Comparison of ENCODE assay signal across 18 cellular contexts in genomic region chr21:41319273-41319672, GRCh38. TPM values are rescaled to one million over a fixed set of nuclear protein-coding genes. Genes with fewer than 3 reads are reported as not detected.
A peak's percentile ranks its signal among the peaks of the same experiment; 100 is the strongest.
DNase-seq lines count a peak whose midpoint lies in the region; ATAC-seq and TF ChIP-seq lines count a peak whose summit lies in the region.
"Had no signal": no experiment of that assay in that cellular context is flagged by ENCODE, and none has a peak within 500 bp of the region (broad histone marks: within the 10 kb centered on the region; RNA-seq: fewer than 3 reads in every experiment).

No MANE protein-coding gene starts in this region.

- no CpG with 5 or more reads among the region's 7 CpGs for WGBS in neuronal stem cell (ENCODE audit: extremely low coverage in 2 of 2, insufficient read length in 2 of 2, insufficient replicate concordance in 1 of 2), 2 donors
- 74 to 85% (median 80%) methylated on average over 6 to 7 of the region's 7 CpGs for WGBS in adrenal gland, 4 donors

- H3K4ac ChIP-seq in neuronal stem cell (ENCODE audit: low read length), result no peak overlapping the region

- intact Hi-C loops in colonic mucosa (cut with DNase I) (no loop called here), adrenal gland (cut with DNase I) (no loop called here)

- no peak for TF ChIP-seq POLR2A in adrenal gland (IDR thresholded peaks at IDR 0.05)

- H3K4me1 ChIP-seq in colonic mucosa (no peaks in the 10 kb centered on the region), neuronal stem cell (ENCODE audit: control insufficient read depth in 2 of 2, insufficient read depth in 1 of 2, low read depth in 1 of 2, low read length in 2 of 2) (peaks cover 0 to 5% of the 10 kb centered on the region in 2 donors), adrenal gland (replicated peaks in 1 of 2) (no peaks in the 10 kb centered on the region)

- no peak overlapping the region for H3K9ac ChIP-seq in colonic mucosa (ENCODE audit: low read depth in 2 of 2, low read length in 2 of 2)
- no peak overlapping the region for H3K9ac ChIP-seq in neuronal stem cell (ENCODE audit: low read depth, low read length, poor library complexity)
- H3K9ac ChIP-seq: BLaER1 treated with 17β-estradiol and CSF1 and Interleukin-3, amounts not matched to agents 10 nM and 100 nM had no signal

- no peak overlapping the region for H2BK5ac ChIP-seq in neuronal stem cell (ENCODE audit: low read length)

- H3K27ac ChIP-seq in colonic mucosa, result no peak overlapping the region
- no peak overlapping the region for H3K27ac ChIP-seq in neuronal stem cell (replicated peaks; ENCODE audit: low read length)
- no peak overlapping the region for H3K27ac ChIP-seq in adrenal gland
- H3K27ac ChIP-seq: BLaER1 treated with 17β-estradiol and CSF1 and Interleukin-3, amounts not matched to agents 10 nM and 100 nM had no signal

- H3K79me1 ChIP-seq in neuronal stem cell (ENCODE audit: low read depth, low read length), result no peaks in the 10 kb centered on the region

- H3K23ac ChIP-seq in neuronal stem cell (ENCODE audit: low read depth, low read length, poor library complexity), result no peak overlapping the region

- no peak overlapping the region for H3K14ac ChIP-seq in neuronal stem cell (ENCODE audit: low read length)

- no peak overlapping the region for H2AK5ac ChIP-seq in neuronal stem cell (ENCODE audit: low read depth, low read length)

- H2BK12ac ChIP-seq in neuronal stem cell (ENCODE audit: low read length), result no peak overlapping the region

- H3K4me3 ChIP-seq in colonic mucosa (no peak overlapping the region), neuronal stem cell (ENCODE audit: low read length in 2 of 2) (no peak overlapping the region), adrenal gland (no peak overlapping the region)
- H3K4me3 ChIP-seq: BLaER1 treated with 17β-estradiol and CSF1 and Interleukin-3, amounts not matched to agents 10 nM and 100 nM had no signal

- ATAC-seq in HG03378 (IDR thresholded peaks at IDR 0.05; ENCODE audit: unreplicated experiment) (no peak), GM18498 (IDR thresholded peaks at IDR 0.05; ENCODE audit: unreplicated experiment) (no peak)

- no peaks in the 10 kb centered on the region for H3K36me3 ChIP-seq in colonic mucosa
- no peaks in the 10 kb centered on the region for H3K36me3 ChIP-seq in neuronal stem cell (replicated peaks in 1 of 2; ENCODE audit: control insufficient read depth in 2 of 2, insufficient read depth in 2 of 2, low read length in 2 of 2)
- H3K36me3 ChIP-seq in adrenal gland (replicated peaks in 1 of 2), result no peaks in the 10 kb centered on the region
- H3K36me3 ChIP-seq: BLaER1 treated with 17β-estradiol and CSF1 and Interleukin-3, amounts not matched to agents 10 nM and 100 nM had no signal

- H4K91ac ChIP-seq in neuronal stem cell (ENCODE audit: low read depth, low read length, poor library complexity), result no peak overlapping the region

- no peak for TF ChIP-seq CTCF in colonic mucosa (IDR thresholded peaks at IDR 0.05)
- TF ChIP-seq CTCF in adrenal gland (IDR thresholded peaks at IDR 0.05), result no peak

- H3K4me2 ChIP-seq in neuronal stem cell (ENCODE audit: insufficient read depth, low read length, poor library complexity, severe bottlenecking), result no peak overlapping the region

- no peak overlapping the region for H4K8ac ChIP-seq in neuronal stem cell (ENCODE audit: low read depth, low read length)

- no peaks in the 10 kb centered on the region for H3K9me3 ChIP-seq in colonic mucosa
- no peaks in the 10 kb centered on the region for H3K9me3 ChIP-seq in neuronal stem cell (replicated peaks in 1 of 2; ENCODE audit: control insufficient read depth in 2 of 2, insufficient read depth in 1 of 2, low read depth in 1 of 2, low read length in 2 of 2)
- H3K9me3 ChIP-seq in adrenal gland (replicated peaks in 1 of 3), result no peaks in the 10 kb centered on the region

- H3K18ac ChIP-seq in neuronal stem cell (ENCODE audit: low read length), result peak overlapping the region; percentile 52

- DNase-seq in A172 (ENCODE audit: low spot score) (peak; percentile 13), M059J (ENCODE audit: low read depth) (peak; percentile 24), colonic mucosa (peak; percentile 25), neuronal stem cell (ENCODE audit: low spot score) (no peak), HCEC 1CT (no peak), adrenal gland (no peak)
- DNase-seq: 8988T; ACHN; Calu3; CD4-positive, CD25-positive, alpha-beta regulatory T cell; DMS 273 treated with DMSO at 0.1 percent for 48 hours; GOT3; H9 had no signal

- peaks cover 24% of the 10 kb centered on the region for H3K27me3 ChIP-seq in colonic mucosa
- peaks cover 2 to 42% (median 23%) of the 10 kb centered on the region in 3 experiments for H3K27me3 ChIP-seq in neuronal stem cell (ENCODE audit: control insufficient read depth in 3 of 3, insufficient read depth in 3 of 3, low read depth in 1 of 3, low read length in 3 of 3)
- peaks cover 17% of the 10 kb centered on the region for H3K27me3 ChIP-seq in adrenal gland

- no peak overlapping the region for H2AFZ ChIP-seq in neuronal stem cell (ENCODE audit: low read length)

- H2BK120ac ChIP-seq in neuronal stem cell (ENCODE audit: low read depth, low read length), result no peak overlapping the region

- H2BK15ac ChIP-seq in neuronal stem cell (ENCODE audit: low read length), result no peak overlapping the region

RNA-seq across cellular contexts. Expression of gene FAM3B, which starts 2.7 kb away (rescaled TPM):
- not detected in 2 replicates for total RNA-seq in A172 (2014; rRNA removed; shearing (Covaris generic))
- 0.52 TPM in 1 of 2 replicates, not detected in the other for total RNA-seq in M059J (2014; rRNA removed; shearing (Covaris generic))
- total RNA-seq in colonic mucosa (under 1 TPM; 0.35 to 0.90 TPM), adrenal gland (under 1 TPM in 2 of 8 donors, not detected in 6; 0.25 to 0.38 TPM)
- not detected for polyA plus RNA-seq in neuronal stem cell (2013, experiment 1 of 2)
- not detected for polyA plus RNA-seq in neuronal stem cell (2013, experiment 2 of 2)
- under 1 TPM in 1 of 3 donors, not detected in 2; 0.07 TPM for polyA plus RNA-seq in adrenal gland
- total RNA-seq: CD4-positive, CD25-positive, alpha-beta regulatory T cell; G401 had no signal
- polyA plus RNA-seq: CD4-positive, CD25-positive, alpha-beta regulatory T cell; IgD-negative memory B cell had no signal

RNA-seq across cellular contexts. Expression of gene MX2, which starts 42.6 kb away (rescaled TPM):
- total RNA-seq in A172 (2014; rRNA removed; shearing (Covaris generic)), result 9.7 and 13.2 TPM in 2 replicates
- total RNA-seq in M059J (2014; rRNA removed; shearing (Covaris generic)), result 346 and 370 TPM in 2 replicates
- total RNA-seq in colonic mucosa, result 1 to 10 TPM; 2.0 to 2.5 TPM
- polyA plus RNA-seq in neuronal stem cell (2013, experiment 1 of 2), result 3.2 TPM
- 3.5 TPM for polyA plus RNA-seq in neuronal stem cell (2013, experiment 2 of 2)
- total RNA-seq in adrenal gland, result 10 to 100 TPM in 1 of 8 donors, 1 to 10 TPM in 7; 2.9 to 31.3 (median 5.1) TPM
- polyA plus RNA-seq in adrenal gland, result 10 to 100 TPM in 1 of 3 donors, 1 to 10 TPM in 2; 3.1 to 10.4 (median 4.7) TPM
- total RNA-seq: G401 had no signal

Comparison
In these comparisons a context has a peak if more than half of its experiments do, and no peak if none do; other contexts are left out.
1. DNase-seq: peak in A172 (single experiment), M059J (single experiment) and colonic mucosa (single experiment); none in neuronal stem cell (single experiment), HCEC 1CT (single experiment) and adrenal gland (0 of 7).
2. RNA of gene MX2, which starts 42.6 kb away (total RNA-seq): 346 to 370 TPM in M059J; 9.7 to 13.2 TPM in A172, 2.9 to 31.3 TPM in adrenal gland and 2.0 to 2.5 TPM in colonic mucosa; every median in the first group is over 10 times any median in the second.